1 cellular context compared by ENCODE assay signal in genomic region chr2:174635015-174635593, GRCh38.
TF ChIP-seq lines count a peak whose summit lies in the region.

No MANE protein-coding gene starts in this region.

TF ChIP-seq in HepG2, 621 proteins besides CTCF, POLR2A, EP300 and RAD21 (continued from another document):
- TF ChIP-seq ZNF281 (CRISPR knock-in tag; IDR thresholded peaks at IDR 0.05; ENCODE audit: borderline replicate concordance) = no peak
- no peak for TF ChIP-seq ZNF782 (CRISPR knock-in tag; IDR thresholded peaks at IDR 0.05; ENCODE audit: borderline replicate concordance)
- TF ChIP-seq DR1 (CRISPR knock-in tag; IDR thresholded peaks at IDR 0.05) = no peak
- no peak for TF ChIP-seq NR2F2 (IDR thresholded peaks at IDR 0.05; ENCODE audit: borderline replicate concordance, low read depth)
- no peak for TF ChIP-seq CHD4 (IDR thresholded peaks at IDR 0.05; ENCODE audit: borderline replicate concordance, low read length)
- no peak for TF ChIP-seq ZZZ3 (CRISPR knock-in tag; IDR thresholded peaks at IDR 0.05; ENCODE audit: borderline replicate concordance)
- TF ChIP-seq MNT (IDR thresholded peaks at IDR 0.05) = no peak
- TF ChIP-seq PAX8 (CRISPR knock-in tag; IDR thresholded peaks at IDR 0.05; ENCODE audit: borderline replicate concordance) = no peak
- TF ChIP-seq ELF4 (CRISPR knock-in tag; IDR thresholded peaks at IDR 0.05; ENCODE audit: borderline replicate concordance) = no peak
- no peak for TF ChIP-seq PHF8 (CRISPR knock-in tag; IDR thresholded peaks at IDR 0.05)
- TF ChIP-seq THRA (CRISPR knock-in tag; IDR thresholded peaks at IDR 0.05; ENCODE audit: borderline replicate concordance) = no peak
- no peak for TF ChIP-seq ZFAT (CRISPR knock-in tag; conservative IDR thresholded peaks at IDR 0.05)
